In the genomic region with DNA sequence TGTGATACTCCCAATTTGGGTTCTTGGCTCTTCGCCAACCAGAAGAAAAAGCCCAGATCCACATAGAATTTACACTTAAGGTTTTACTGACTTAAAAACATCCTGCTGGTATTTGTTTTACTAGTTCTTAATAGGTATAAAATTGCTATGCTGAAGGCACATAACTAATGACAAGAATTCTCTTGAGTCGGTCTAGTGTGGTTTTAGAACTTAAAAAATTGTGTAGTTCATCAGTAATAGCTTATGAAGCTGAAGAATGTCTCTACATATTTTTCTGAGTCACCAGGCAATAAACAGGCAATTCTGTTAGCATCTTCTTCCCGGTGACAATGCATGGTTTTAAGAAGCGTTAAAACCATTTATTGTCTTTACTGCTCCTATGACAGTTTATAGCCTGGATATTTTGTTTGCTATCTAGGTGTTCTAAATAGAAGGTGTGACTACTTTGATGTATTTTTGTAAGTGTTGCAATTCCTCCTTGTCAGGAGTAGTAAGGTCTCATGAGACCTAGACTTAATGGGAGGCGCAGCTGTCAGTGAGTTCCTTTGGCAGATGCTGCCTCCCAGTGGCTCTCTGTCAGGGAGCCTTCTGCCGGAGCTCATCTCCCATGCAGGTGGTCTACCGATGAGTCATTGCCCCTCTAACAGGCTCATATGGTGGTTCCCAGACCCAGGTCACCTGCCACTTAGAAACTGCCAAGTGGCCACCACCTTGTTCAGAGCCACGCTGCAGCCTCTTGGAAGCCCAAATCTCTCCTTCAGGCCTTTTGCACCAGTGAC, we compare ENCODE assay signal across 1 cellular context.
TF ChIP-seq lines count a peak whose summit lies in the region.

No MANE protein-coding gene starts in this region.

TF ChIP-seq in liver, 16 proteins besides CTCF, POLR2A, EP300 and RAD21 (continued from another document):
- TF ChIP-seq REST (IDR thresholded peaks at IDR 0.05) = no peak
- TF ChIP-seq NR2F2 (IDR thresholded peaks at IDR 0.05) = no peak
- no peak for TF ChIP-seq MAX (IDR thresholded peaks at IDR 0.05)
- no peak for TF ChIP-seq GABPA (IDR thresholded peaks at IDR 0.05 in 1 of 2, conservative IDR thresholded peaks at IDR 0.05 in 1 of 2)
- TF ChIP-seq HNF4A (conservative IDR thresholded peaks at IDR 0.05) = no peak
- TF ChIP-seq, protein P1, sequence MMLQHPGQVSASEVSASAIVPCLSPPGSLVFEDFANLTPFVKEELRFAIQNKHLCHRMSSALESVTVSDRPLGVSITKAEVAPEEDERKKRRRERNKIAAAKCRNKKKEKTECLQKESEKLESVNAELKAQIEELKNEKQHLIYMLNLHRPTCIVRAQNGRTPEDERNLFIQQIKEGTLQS (IDR thresholded peaks at IDR 0.05) = no peak
- no peak for TF ChIP-seq YY1 (IDR thresholded peaks at IDR 0.05)
- no peak for TF ChIP-seq HNF4G (IDR thresholded peaks at IDR 0.05)
- TF ChIP-seq FOXA1 (IDR thresholded peaks at IDR 0.05) = no peak
- no peak for TF ChIP-seq EGR1 (IDR thresholded peaks at IDR 0.05; ENCODE audit: low read depth in 2 of 2)
- no peak for TF ChIP-seq FOXA2 (IDR thresholded peaks at IDR 0.05)
- no peak for TF ChIP-seq SP1 (IDR thresholded peaks at IDR 0.05)
- TF ChIP-seq ZBTB33 (IDR thresholded peaks at IDR 0.05) = no peak
